ENCODE assay signal across 23 cellular contexts in the genomic region with DNA sequence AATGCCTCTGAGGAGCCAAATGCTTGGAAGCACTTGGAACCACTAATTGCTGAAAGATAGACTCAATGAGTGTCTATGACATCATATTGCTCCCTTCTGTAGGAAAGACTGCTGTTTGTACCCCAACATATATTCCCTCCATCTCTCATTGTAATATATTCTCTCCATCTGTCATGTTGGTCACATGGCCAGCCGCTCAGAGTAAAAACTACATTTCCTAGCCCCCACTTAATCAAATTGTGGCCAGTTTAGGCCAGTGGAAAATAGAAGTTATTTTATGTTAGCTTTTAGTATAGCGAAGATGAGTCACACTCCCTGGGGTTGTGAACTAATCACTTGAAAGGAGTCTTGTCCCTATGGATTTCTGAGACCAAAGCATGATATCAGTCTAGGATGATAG.
"Had no signal": no experiment of that assay in that cellular context is flagged by ENCODE, and none has a peak within 500 bp of the region (broad histone marks: within the 10 kb centered on the region; RNA-seq: fewer than 3 reads in every experiment).

No MANE protein-coding gene starts in this region.

- H3K79me2 ChIP-seq: parathyroid adenoma had no signal

- H3K27ac Mint-ChIP-seq: activated CD4-positive, alpha-beta memory T cell treated with anti-CD3 and anti-CD28 coated beads for 36 hours; activated naive CD8-positive, alpha-beta T cell treated with anti-CD3 and anti-CD28 coated beads for 36 hours; memory B cell; nephron progenitor cell; stimulated activated naive CD8-positive, alpha-beta T cell treated with anti-CD3 and anti-CD28 coated beads, Interleukin-15, Interleukin-2, amounts not matched to agents 100 ng/mL and 50 ng/mL, for 24 hours had no signal

- H3K36me3 Mint-ChIP-seq: activated CD4-positive, alpha-beta memory T cell treated with anti-CD3 and anti-CD28 coated beads for 36 hours; activated naive CD8-positive, alpha-beta T cell treated with anti-CD3 and anti-CD28 coated beads for 36 hours; memory B cell had no signal

- H3K9me3 Mint-ChIP-seq: activated CD4-positive, alpha-beta memory T cell treated with anti-CD3 and anti-CD28 coated beads for 36 hours; activated naive CD8-positive, alpha-beta T cell treated with anti-CD3 and anti-CD28 coated beads for 36 hours; memory B cell; nephron progenitor cell had no signal

- H3K27me3 Mint-ChIP-seq: activated CD4-positive, alpha-beta memory T cell treated with anti-CD3 and anti-CD28 coated beads for 36 hours; activated naive CD8-positive, alpha-beta T cell treated with anti-CD3 and anti-CD28 coated beads for 36 hours; stimulated activated naive CD8-positive, alpha-beta T cell treated with anti-CD3 and anti-CD28 coated beads, Interleukin-15, Interleukin-2, amounts not matched to agents 100 ng/mL and 50 ng/mL, for 24 hours had no signal

- H3K9me3 ChIP-seq: breast epithelium, colonic mucosa, esophagus squamous epithelium, mucosa of descending colon, thyroid gland had no signal

- H3K9ac ChIP-seq: parathyroid adenoma had no signal

- DNase-seq: activated CD4-positive, alpha-beta memory T cell treated with anti-CD3 and anti-CD28 coated beads for 36 hours; activated CD4-positive, alpha-beta T cell treated with anti-CD3 and anti-CD28 coated beads for 48 hours; activated CD4-positive, CD25-positive, alpha-beta regulatory T cell; activated naive CD4-positive, alpha-beta T cell treated with Interleukin-2 at 50 U/mL for 16 hours; activated naive CD8-positive, alpha-beta T cell treated with anti-CD3 and anti-CD28 coated beads for 36 hours; activated T-cell treated with anti-CD3 and anti-CD28 coated beads, Interleukin-2, amount 50 U/mL, for 48 hours; colonic mucosa; dorsolateral prefrontal cortex; esophagus squamous epithelium; heart left ventricle; islet precursor cell; left cardiac atrium; mucosa of descending colon; nephron progenitor cell; right cardiac atrium; stimulated activated CD4-positive, alpha-beta T cell treated with anti-CD3 and anti-CD28 coated beads, Interleukin-1b, Interleukin-23, amount 100 ng/mL, for 48 hours; substantia nigra; T-helper 9 cell; thyroid gland had no signal

- H3K4me3 ChIP-seq: breast epithelium, colonic mucosa, dorsolateral prefrontal cortex, esophagus squamous epithelium, heart left ventricle, mucosa of descending colon, thyroid gland had no signal

- H3K27me3 ChIP-seq: breast epithelium, colonic mucosa, dorsolateral prefrontal cortex, esophagus squamous epithelium, heart left ventricle, thyroid gland had no signal

- H3K4me1 ChIP-seq: breast epithelium, colonic mucosa, esophagus squamous epithelium, heart left ventricle, parathyroid adenoma, thyroid gland had no signal

- H2AFZ ChIP-seq: parathyroid adenoma had no signal

- H3K4me3 Mint-ChIP-seq: activated CD4-positive, alpha-beta memory T cell treated with anti-CD3 and anti-CD28 coated beads for 36 hours; activated naive CD8-positive, alpha-beta T cell treated with anti-CD3 and anti-CD28 coated beads for 36 hours; memory B cell; nephron progenitor cell; stimulated activated naive CD8-positive, alpha-beta T cell treated with anti-CD3 and anti-CD28 coated beads, Interleukin-15, Interleukin-2, amounts not matched to agents 100 ng/mL and 50 ng/mL, for 24 hours had no signal

- H3K4me1 Mint-ChIP-seq: activated naive CD8-positive, alpha-beta T cell treated with anti-CD3 and anti-CD28 coated beads for 36 hours; memory B cell; nephron progenitor cell had no signal

- H3K27ac ChIP-seq: breast epithelium, colonic mucosa, dorsolateral prefrontal cortex, esophagus squamous epithelium, heart left ventricle, parathyroid adenoma, thyroid gland had no signal

- H3K36me3 ChIP-seq: colonic mucosa, esophagus squamous epithelium, heart left ventricle, thyroid gland had no signal
